9 cellular contexts compared by ENCODE assay signal in the genomic region with DNA sequence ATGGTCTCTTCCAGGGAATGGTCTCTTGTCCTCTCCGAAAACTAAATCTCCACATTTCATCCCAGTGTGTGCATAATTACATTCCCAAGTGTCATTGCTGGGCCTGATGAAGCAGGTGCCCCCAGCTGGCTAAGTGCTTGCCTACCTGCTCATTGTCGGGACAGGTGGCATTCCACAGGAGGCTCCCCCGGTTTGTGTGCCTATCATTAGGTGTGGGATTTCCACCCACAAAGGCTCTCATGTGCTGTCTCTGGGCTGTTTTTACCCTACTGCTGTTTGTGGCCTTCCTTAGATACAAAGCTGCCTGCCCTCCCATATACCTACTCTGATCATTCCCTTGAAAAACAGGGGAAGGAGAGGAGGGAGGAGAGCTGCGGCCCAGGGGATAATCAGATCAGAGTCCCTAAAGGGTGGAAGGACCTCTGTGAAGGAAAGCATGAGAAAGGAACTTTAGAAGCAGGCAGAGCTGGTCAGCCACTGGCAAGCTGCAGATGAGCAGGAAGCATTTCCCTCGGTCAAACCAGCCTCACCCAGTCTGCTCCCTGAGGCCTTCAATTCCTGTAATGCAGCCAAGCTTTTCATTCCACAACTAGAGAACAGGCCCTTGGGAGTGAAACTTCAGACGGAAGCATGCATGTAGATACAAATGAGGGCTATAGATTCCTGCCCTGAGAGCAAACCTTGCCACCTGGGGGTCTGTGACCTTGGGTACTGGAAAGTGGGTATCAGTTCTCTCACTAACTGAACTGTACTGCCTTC.
DNase-seq lines count a peak whose midpoint lies in the region; FAIRE-seq and TF ChIP-seq lines count a peak whose summit lies in the region.
"Had no signal": no experiment of that assay in that cellular context is flagged by ENCODE, and none has a peak within 500 bp of the region (broad histone marks: within the 10 kb centered on the region; RNA-seq: fewer than 3 reads in every experiment).

No MANE protein-coding gene starts in this region.

- no peak overlapping the region for H3K4me3 ChIP-seq in bronchial epithelial cell (ENCODE audit: low read depth, low read length)
- H3K4me3 ChIP-seq in thyroid gland (replicated peaks in 1 of 3) = no peak overlapping the region

- no peaks in the 10 kb centered on the region for H3K9me3 ChIP-seq in thyroid gland

- no peak for TF ChIP-seq CTCF in bronchial epithelial cell (IDR thresholded peaks at IDR 0.05; ENCODE audit: insufficient read depth, low read length, severe bottlenecking)
- TF ChIP-seq CTCF in thyroid gland (IDR thresholded peaks at IDR 0.05) = no peak
- no peak for TF ChIP-seq CTCF in GM10266 (IDR thresholded peaks at IDR 0.05; ENCODE audit: control insufficient read depth, insufficient read depth, low read depth, missing control alignments)

- peaks cover 33% of the 10 kb centered on the region for H3K4me1 Mint-ChIP-seq in activated CD4-positive, alpha-beta T cell treated with anti-CD3 and anti-CD28 coated beads, Interleukin-2, amount 10 ng/mL, durations not matched to agents 24 days and 14 days

- intact Hi-C loops in thyroid gland (cut with DNase I) = no loop called here
- intact Hi-C loops in posterior cingulate gyrus (cut with DNase I) = no loop called here
- intact Hi-C loops in activated CD4-positive, alpha-beta T cell treated with anti-CD3 and anti-CD28 coated beads, Interleukin-2, amount 10 ng/mL, durations not matched to agents 24 days and 14 days (cut with micrococcal nuclease) = no loop called here

- H3K27me3 ChIP-seq in bronchial epithelial cell (ENCODE audit: control insufficient read depth, insufficient read depth, low read length) (no peaks in the 10 kb centered on the region), thyroid gland (no peaks in the 10 kb centered on the region)

- H3K36me3 Mint-ChIP-seq in activated CD4-positive, alpha-beta T cell treated with anti-CD3 and anti-CD28 coated beads, Interleukin-2, amount 10 ng/mL, durations not matched to agents 24 days and 14 days (ENCODE audit: low read depth) = no peaks in the 10 kb centered on the region

- peak in 1 of 2 donors; percentile 61 for TF ChIP-seq POLR2A in thyroid gland (IDR thresholded peaks at IDR 0.05)

- peak overlapping the region; percentile 85 to 94 (median 92) for H3K27ac ChIP-seq in thyroid gland

- no peak overlapping the region for H3K27ac Mint-ChIP-seq in activated CD4-positive, alpha-beta T cell treated with anti-CD3 and anti-CD28 coated beads, Interleukin-2, amount 10 ng/mL, durations not matched to agents 24 days and 14 days

- no peak for FAIRE-seq in bronchial epithelial cell (lab: Jason Lieb, UNC)

- DNase-seq in HPDE6-E6E7 (ENCODE audit: extremely low spot score) (peak; percentile 59), bronchial epithelial cell (ENCODE audit: low read depth) (peak; percentile 72), kidney tubule cell (ENCODE audit: low spot score) (peak; percentile 83), thyroid gland (peak; percentile 80 to 83), posterior cingulate gyrus (no peak), GM10266 (ENCODE audit: extremely low spot score) (no peak)
- no peak for DNase-seq in activated CD4-positive, alpha-beta T cell treated with anti-CD3 and anti-CD28 coated beads, Interleukin-2, amount 10 ng/mL, durations not matched to agents 24 days and 14 days
- DNase-seq: activated T-cell treated with anti-CD3 and anti-CD28 coated beads, Interleukin-2, amount 50 U/mL, for 1 hour; OCI-M1 had no signal

- H3K9me3 Mint-ChIP-seq in activated CD4-positive, alpha-beta T cell treated with anti-CD3 and anti-CD28 coated beads, Interleukin-2, amount 10 ng/mL, durations not matched to agents 24 days and 14 days = peaks cover 8% of the 10 kb centered on the region

- H3K4me1 ChIP-seq in thyroid gland = peaks cover 52 to 77% of the 10 kb centered on the region in 2 donors

- H3K27me3 Mint-ChIP-seq in activated CD4-positive, alpha-beta T cell treated with anti-CD3 and anti-CD28 coated beads, Interleukin-2, amount 10 ng/mL, durations not matched to agents 24 days and 14 days = peaks cover 18% of the 10 kb centered on the region

- WGBS in thyroid gland, 2 donors = 25 to 41% methylated on average over 6 of the region's 6 CpGs

- no peak overlapping the region for H3K4me3 Mint-ChIP-seq in activated CD4-positive, alpha-beta T cell treated with anti-CD3 and anti-CD28 coated beads, Interleukin-2, amount 10 ng/mL, durations not matched to agents 24 days and 14 days

- H3K36me3 ChIP-seq in bronchial epithelial cell (ENCODE audit: control insufficient read depth, insufficient read depth, low read length) (no peaks in the 10 kb centered on the region), thyroid gland (no peaks in the 10 kb centered on the region)

Comparison
In these comparisons a context has a peak if more than half of its experiments do, and no peak if none do; other contexts are left out.
1. DNase-seq: peak in HPDE6-E6E7 (single experiment), bronchial epithelial cell (single experiment), kidney tubule cell (single experiment) and thyroid gland (2 of 2); none in posterior cingulate gyrus (0 of 10), GM10266 (single experiment) and activated CD4-positive, alpha-beta T cell treated with anti-CD3 and anti-CD28 coated beads, Interleukin-2, amount 10 ng/mL, durations not matched to agents 24 days and 14 days (single experiment).